Comparison of ENCODE assay signal across 26 cellular contexts in genomic region chr5:80905405-80905804, GRCh38.
"Had no signal": no experiment of that assay in that cellular context is flagged by ENCODE, and none has a peak within 500 bp of the region (broad histone marks: within the 10 kb centered on the region; RNA-seq: fewer than 3 reads in every experiment).

No MANE protein-coding gene starts in this region.

- H3K4me1 ChIP-seq: sigmoid colon, stomach, suprapubic skin, tibial nerve had no signal

- FAIRE-seq: bronchial epithelial cell, kidney had no signal

- DNase-seq: activated CD4-positive, alpha-beta T cell treated with anti-CD3 and anti-CD28 coated beads, Interleukin-2, amount 50 U/mL, for 4 hours; activated CD8-positive, alpha-beta memory T cell treated with anti-CD3 and anti-CD28 coated beads for 24 hours; activated CD8-positive, alpha-beta memory T cell treated with anti-CD3 and anti-CD28 coated beads, Interleukin-2, amount 50 U/mL, for 4 hours; activated effector memory CD4-positive, alpha-beta T cell treated with Interleukin-2 at 50 U/mL for 16 hours; activated naive CD4-positive, alpha-beta T cell treated with anti-CD3 and anti-CD28 coated beads for 36 hours; activated naive CD8-positive, alpha-beta T cell treated with anti-CD3 and anti-CD28 coated beads, Interleukin-2, amount 10 ng/mL, durations not matched to agents 7 days and 5 days; activated T-cell treated with anti-CD3 and anti-CD28 coated beads, Interleukin-2, amount 50 U/mL, for 4 hours; amygdala; endodermal cell; heart left ventricle; kidney; lower lobe of right lung; naive B cell; occipital lobe; posterior cingulate gyrus; sigmoid colon; stimulated activated CD4-positive, alpha-beta T cell treated with anti-CD3 and anti-CD28 coated beads, Interleukin-15, amount 100 ng/mL, for 24 hours; stomach; T-helper 9 cell had no signal

- H3K4me2 ChIP-seq: smooth muscle cell had no signal

- H3K27me3 ChIP-seq: heart left ventricle, sigmoid colon, stomach, suprapubic skin, tibial nerve had no signal

- H3K4me3 ChIP-seq: coronary artery, heart left ventricle, lower lobe of right lung, sigmoid colon, smooth muscle cell, stomach, suprapubic skin, tibial nerve had no signal

- H3K27ac ChIP-seq: coronary artery, heart left ventricle, lower lobe of right lung, sigmoid colon, stomach, suprapubic skin, tibial nerve had no signal

- ATAC-seq: activated T-cell treated with anti-CD3 and anti-CD28 coated beads, Interleukin-2, amount 50 U/mL, for 4 hours; heart left ventricle; lower lobe of right lung; stimulated activated memory B cell treated with anti-CD40 and anti-IgM and Interleukin-4, amounts not matched to agents 10 μg/mL and 1 μg/mL and 100 μg/mL, for 72 hours; WTC11 had no signal

- H3K36me3 ChIP-seq: heart left ventricle, lower lobe of right lung, sigmoid colon, suprapubic skin had no signal
